Comparison of ENCODE assay signal across 14 cellular contexts in the genomic region with DNA sequence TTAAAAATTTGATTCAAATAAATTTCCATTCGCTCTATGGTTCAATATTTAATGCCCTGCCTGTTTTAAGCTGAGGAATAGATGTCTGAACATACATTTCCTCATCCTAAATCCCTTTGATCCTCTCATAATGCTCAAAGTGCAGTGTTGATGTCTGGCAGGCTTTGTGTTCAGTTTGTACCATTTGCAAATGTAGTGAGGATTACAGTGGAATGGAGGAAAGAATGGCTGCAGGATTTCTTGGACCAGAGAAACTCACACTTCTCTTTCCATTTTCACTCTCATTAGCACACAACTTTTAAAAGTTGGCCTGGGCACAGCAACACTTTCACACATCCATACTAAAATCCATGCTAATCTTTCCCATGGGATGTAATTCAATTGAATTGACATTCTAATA. TPM values are rescaled to one million over a fixed set of nuclear protein-coding genes. Genes with fewer than 3 reads are reported as not detected.
DNase-seq lines count a peak whose midpoint lies in the region; ATAC-seq and TF ChIP-seq lines count a peak whose summit lies in the region.
"Had no signal": no experiment of that assay in that cellular context is flagged by ENCODE, and none has a peak within 500 bp of the region (broad histone marks: within the 10 kb centered on the region; RNA-seq: fewer than 3 reads in every experiment).

No MANE protein-coding gene starts in this region.

- intact Hi-C loops in heart left ventricle (cut with DNase I) = loop anchor here in 5 of 10 donors (5.0 to 10.0 kb wide), 2 partner anchors 59 to 62 kb away; no protein-coding TSS in a partner anchor

- no peaks in the 10 kb centered on the region for H3K79me2 ChIP-seq in hepatocyte

- H2AFZ ChIP-seq in hepatocyte = no peak overlapping the region

- H3K4me3 ChIP-seq in HAP-1 (no peak overlapping the region), hepatocyte (no peak overlapping the region), heart left ventricle (no peak overlapping the region)

- in situ Hi-C loops in HAP-1 (cut with MboI; ENCODE audit: low sequenced_read_pairs) = no loop called here

- peak overlapping the region; percentile 95 for H3K27ac ChIP-seq in hepatocyte
- no peak overlapping the region for H3K27ac ChIP-seq in heart left ventricle
- H3K27ac ChIP-seq: KMS-11 had no signal

- H3K9me3 ChIP-seq in HAP-1 (no peaks in the 10 kb centered on the region), hepatocyte (ENCODE audit: low read depth) (no peaks in the 10 kb centered on the region), heart left ventricle (no peaks in the 10 kb centered on the region)

- TF ChIP-seq POLR2A in heart left ventricle (IDR thresholded peaks at IDR 0.05) = no peak

- peak; percentile 37 to 72 for DNase-seq in HAP-1 (ENCODE audit: low spot score in 2 of 2)
- peak; percentile 17 for DNase-seq in NCI-H82 treated with DMSO at 0.1 percent for 48 hours (lab: John Stamatoyannopoulos, UW; ENCODE audit: unreplicated experiment)
- DNase-seq in hepatocyte (ENCODE audit: low spot score) = no peak
- DNase-seq in type B pancreatic cell (ENCODE audit: extremely low spot score, unreplicated experiment) = no peak
- no peak for DNase-seq in heart left ventricle
- DNase-seq in activated naive CD8-positive, alpha-beta T cell treated with anti-CD3 and anti-CD28 coated beads, Interleukin-2, amount 50 U/mL, for 24 hours = no peak
- DNase-seq: C1 segment of cervical spinal cord; CD4-positive, alpha-beta T cell; DMS53; HCEC 1CT had no signal

- H3K4me1 ChIP-seq in HAP-1 (peaks cover 59% of the 10 kb centered on the region), hepatocyte (ENCODE audit: insufficient read depth) (peaks cover 28% of the 10 kb centered on the region), heart left ventricle (peaks cover 0 to 15% (median 10%) of the 10 kb centered on the region in 12 donors)

- WGBS in hepatocyte (ENCODE audit: low lambda C conversion rate, missing lambda C conversion rate) = 62% methylated on average over 1 of the region's 1 CpG
- WGBS in heart left ventricle, 4 donors = 97 to 99% (median 97%) methylated on average over 1 of the region's 1 CpG

- peak overlapping the region; percentile 50 for H3K4me3 Mint-ChIP-seq in type B pancreatic cell
- H3K4me3 Mint-ChIP-seq in activated naive CD8-positive, alpha-beta T cell treated with anti-CD3 and anti-CD28 coated beads, Interleukin-2, amount 50 U/mL, for 24 hours = no peak overlapping the region
- H3K4me3 Mint-ChIP-seq: CD4-positive, alpha-beta T cell had no signal

- H3K36me3 ChIP-seq in HAP-1 (replicated peaks) (no peaks in the 10 kb centered on the region), hepatocyte (replicated peaks; ENCODE audit: insufficient read depth, low read depth) (no peaks in the 10 kb centered on the region), heart left ventricle (no peaks in the 10 kb centered on the region)

- no peak overlapping the region for H3K27ac Mint-ChIP-seq in type B pancreatic cell
- H3K27ac Mint-ChIP-seq in activated naive CD8-positive, alpha-beta T cell treated with anti-CD3 and anti-CD28 coated beads, Interleukin-2, amount 50 U/mL, for 24 hours = no peak overlapping the region
- H3K27ac Mint-ChIP-seq: B cell; CD4-positive, alpha-beta T cell; IgD-negative memory B cell had no signal

- ATAC-seq in heart left ventricle (no peak), HG03108 (IDR thresholded peaks at IDR 0.05; ENCODE audit: unreplicated experiment) (no peak)
- ATAC-seq in activated naive CD8-positive, alpha-beta T cell treated with anti-CD3 and anti-CD28 coated beads, Interleukin-2, amount 50 U/mL, for 24 hours = no peak

- no peaks in the 10 kb centered on the region for H4K20me1 ChIP-seq in hepatocyte (ENCODE audit: insufficient read depth, poor library complexity, severe bottlenecking)

- peak overlapping the region; percentile 94 for H3K4me2 ChIP-seq in hepatocyte
- H3K4me2 ChIP-seq: KMS-11 had no signal

- no peaks in the 10 kb centered on the region for H3K36me3 Mint-ChIP-seq in type B pancreatic cell
- H3K36me3 Mint-ChIP-seq in activated naive CD8-positive, alpha-beta T cell treated with anti-CD3 and anti-CD28 coated beads, Interleukin-2, amount 50 U/mL, for 24 hours (ENCODE audit: low read depth) = peaks cover 2% of the 10 kb centered on the region
- H3K36me3 Mint-ChIP-seq: IgD-negative memory B cell had no signal

- TF ChIP-seq CTCF in hepatocyte (IDR thresholded peaks at IDR 0.05; ENCODE audit: poor library complexity) (no peak), type B pancreatic cell (conservative IDR thresholded peaks at IDR 0.05) (no peak), heart left ventricle (IDR thresholded peaks at IDR 0.05) (no peak)

- peaks cover 55% of the 10 kb centered on the region for H3K27me3 Mint-ChIP-seq in type B pancreatic cell
- peaks cover 35% of the 10 kb centered on the region for H3K27me3 Mint-ChIP-seq in activated naive CD8-positive, alpha-beta T cell treated with anti-CD3 and anti-CD28 coated beads, Interleukin-2, amount 50 U/mL, for 24 hours

- no peaks in the 10 kb centered on the region for H3K9me3 Mint-ChIP-seq in type B pancreatic cell
- no peaks in the 10 kb centered on the region for H3K9me3 Mint-ChIP-seq in activated naive CD8-positive, alpha-beta T cell treated with anti-CD3 and anti-CD28 coated beads, Interleukin-2, amount 50 U/mL, for 24 hours
- H3K9me3 Mint-ChIP-seq: CD4-positive, alpha-beta T cell had no signal

- H3K27me3 ChIP-seq in HAP-1 (ENCODE audit: low read depth) (no peaks in the 10 kb centered on the region), hepatocyte (no peaks in the 10 kb centered on the region), heart left ventricle (peaks cover 0 to 23% (median 0%) of the 10 kb centered on the region in 9 donors)

- no peaks in the 10 kb centered on the region for H3K9me2 ChIP-seq in hepatocyte (replicated peaks; ENCODE audit: insufficient read depth)

- H3K4me1 Mint-ChIP-seq in type B pancreatic cell (ENCODE audit: unreplicated experiment) = peaks cover 18% of the 10 kb centered on the region
- H3K4me1 Mint-ChIP-seq in activated naive CD8-positive, alpha-beta T cell treated with anti-CD3 and anti-CD28 coated beads, Interleukin-2, amount 50 U/mL, for 24 hours = peaks cover 7% of the 10 kb centered on the region

RNA-seq across cellular contexts. Expression of a gene that starts 28.5 kb away (rescaled TPM):
- 60.0 and 66.4 TPM in 2 replicates for total RNA-seq in hepatocyte
- polyA plus RNA-seq in hepatocyte = 26.8 and 28.1 TPM in 2 replicates
- total RNA-seq in type B pancreatic cell (ENCODE audit: low replicate concordance) = 15.6 and 27.3 TPM in 2 replicates
- 10 to 100 TPM; 14.9 to 28.5 (median 21.6) TPM for total RNA-seq in heart left ventricle
- 10 to 100 TPM in 1 of 2 donors, 1 to 10 TPM in 1; 4.8 to 11.1 TPM for polyA plus RNA-seq in heart left ventricle
- total RNA-seq: CD4-positive, alpha-beta T cell had no signal

Comparison
In these comparisons a context has a peak if more than half of its experiments do, and no peak if none do; other contexts are left out.
1. DNase-seq: peak in HAP-1 (2 of 2) and NCI-H82 treated with DMSO at 0.1 percent for 48 hours (single experiment); none in hepatocyte (single experiment), type B pancreatic cell (single experiment), heart left ventricle (0 of 5) and activated naive CD8-positive, alpha-beta T cell treated with anti-CD3 and anti-CD28 coated beads, Interleukin-2, amount 50 U/mL, for 24 hours (single experiment).